ENCODE assay signal across 8 cellular contexts in genomic region chr3:139520028-139520737, GRCh38. TPM values are rescaled to one million over a fixed set of nuclear protein-coding genes. Genes with fewer than 3 reads are reported as not detected.
A peak's percentile ranks its signal among the peaks of the same experiment; 100 is the strongest.
DNase-seq lines count a peak whose midpoint lies in the region; ATAC-seq, FAIRE-seq and TF ChIP-seq lines count a peak whose summit lies in the region.

No MANE protein-coding gene starts in this region.

- no peak for FAIRE-seq in HepG2 (lab: Jason Lieb, UNC)

- H3K9me3 ChIP-seq in HepG2 (ENCODE audit: low read length) = no peaks in the 10 kb centered on the region

- H3K27ac ChIP-seq in HepG2 (ENCODE audit: extremely low read length, insufficient read depth, low read length) = no peak overlapping the region

- no peak overlapping the region for H2AFZ ChIP-seq in HepG2 (ENCODE audit: low read length)

- no peak overlapping the region for H3K4me2 ChIP-seq in HepG2 (ENCODE audit: low read depth, low read length)

- DNase-seq in Caki2 (ENCODE audit: low read depth) (peak; percentile 25), HepG2 (ENCODE audit: low spot score) (no peak), SKM-1 treated with dmso at 0.1 percent for 144 hours (lab: John Stamatoyannopoulos, UW; ENCODE audit: unreplicated experiment) (no peak), amniotic stem cell (lab: John Stamatoyannopoulos, UW) (no peak)
- peak; percentile 20 for DNase-seq in activated CD4-positive, alpha-beta memory T cell treated with anti-CD3 and anti-CD28 coated beads, Interleukin-2, amount 10 ng/mL, durations not matched to agents 7 days and 5 days

- H3K79me2 ChIP-seq in HepG2 (ENCODE audit: insufficient read depth, low read length) = no peaks in the 10 kb centered on the region

- intact Hi-C loops in HepG2 (cut with micrococcal nuclease; ENCODE audit: unreplicated experiment) = loop anchor here (1.0 kb wide), 1 partner anchor 93 kb away; no protein-coding TSS in a partner anchor

- no peaks in the 10 kb centered on the region for H3K27me3 Mint-ChIP-seq in activated CD4-positive, alpha-beta memory T cell treated with anti-CD3 and anti-CD28 coated beads, Interleukin-2, amount 10 ng/mL, durations not matched to agents 7 days and 5 days

- no TSS peak for BruUV-seq in HepG2 (replicated peaks; lab: Mats Ljungman, UMichigan)

- H3K4me1 ChIP-seq in HepG2 (ENCODE audit: insufficient read depth, low read length) = no peaks in the 10 kb centered on the region

- no peak overlapping the region for H3K27ac Mint-ChIP-seq in activated CD4-positive, alpha-beta memory T cell treated with anti-CD3 and anti-CD28 coated beads, Interleukin-2, amount 10 ng/mL, durations not matched to agents 7 days and 5 days

- in situ Hi-C loops in Caki2 (cut with HindIII; ENCODE audit: low pct_unique_long_range_greater_than_20kb, low sequenced_read_pairs) (no loop called here), HepG2 (cut with HindIII; ENCODE audit: extremely low pct_ligation_motif_present, low pct_unique_long_range_greater_than_20kb) (no loop called here)

- WGBS in HepG2 (ENCODE audit: low lambda C conversion rate) = 66% methylated on average over 3 of the region's 7 CpGs

- TF ChIP-seq RAD21 in HepG2 (CRISPR knock-in tag; IDR thresholded peaks at IDR 0.05) = no peak

- POLR2A ChIA-PET in activated CD4-positive, alpha-beta memory T cell treated with anti-CD3 and anti-CD28 coated beads, Interleukin-2, amount 10 ng/mL, durations not matched to agents 7 days and 5 days (lab: Charles Lee) = no interaction called here
- POLR2A ChIA-PET in HepG2 (lab: Yijun Ruan, JAX) = no interaction called here

- no peak for TF ChIP-seq POLR2A in HepG2 (IDR thresholded peaks at IDR 0.05; ENCODE audit: insufficient read depth in 1 of 2, low read depth in 2 of 2, low read length in 2 of 2)

- H3K9me3 Mint-ChIP-seq in activated CD4-positive, alpha-beta memory T cell treated with anti-CD3 and anti-CD28 coated beads, Interleukin-2, amount 10 ng/mL, durations not matched to agents 7 days and 5 days = no peaks in the 10 kb centered on the region

- no peak overlapping the region for H3K4me3 ChIP-seq in HepG2 (replicated peaks in 1 of 3; ENCODE audit: insufficient read depth in 1 of 3, low read depth in 2 of 3, low read length in 3 of 3)

- H3K36me3 ChIP-seq in HepG2 (replicated peaks in 1 of 2; ENCODE audit: control insufficient read depth in 1 of 2, insufficient read depth in 2 of 2, low read length in 2 of 2) = no peaks in the 10 kb centered on the region

- no peaks in the 10 kb centered on the region for H3K27me3 ChIP-seq in HepG2 (ENCODE audit: control insufficient read depth in 1 of 2, insufficient read depth in 2 of 2, low read length in 2 of 2)

- H3K9ac ChIP-seq in HepG2 (ENCODE audit: insufficient read depth, low read depth, low read length) = no peak overlapping the region

- H4K20me1 ChIP-seq in HepG2 (ENCODE audit: insufficient read depth, low read length) = no peaks in the 10 kb centered on the region

- ATAC-seq in HG02798 (IDR thresholded peaks at IDR 0.05; ENCODE audit: poor library complexity, unreplicated experiment) = peak; percentile 52
- ATAC-seq in HepG2 = peak; percentile 90
- ATAC-seq in GM21717 (IDR thresholded peaks at IDR 0.05; ENCODE audit: unreplicated experiment) = no peak
- no peak for ATAC-seq in HG02970 (IDR thresholded peaks at IDR 0.05; ENCODE audit: low FRiP score, unreplicated experiment)

- no peak overlapping the region for H3K4me3 Mint-ChIP-seq in activated CD4-positive, alpha-beta memory T cell treated with anti-CD3 and anti-CD28 coated beads, Interleukin-2, amount 10 ng/mL, durations not matched to agents 7 days and 5 days

- CTCF ChIA-PET in activated CD4-positive, alpha-beta memory T cell treated with anti-CD3 and anti-CD28 coated beads, Interleukin-2, amount 10 ng/mL, durations not matched to agents 7 days and 5 days (lab: Charles Lee) = interaction anchor here (0.6 to 2.2 kb wide), 2 partner anchors 81 to 92 kb away, joined by 3 to 4 read pairs; no protein-coding TSS in a partner anchor
- CTCF ChIA-PET in HepG2 (lab: Yijun Ruan, JAX; ENCODE audit: low intra/inter-chr PET ratio, low total read pairs) = interaction anchor here (1.5 kb wide), 1 partner anchor 92 kb away, joined by 6 read pairs; no protein-coding TSS in a partner anchor

- TF ChIP-seq EP300 in HepG2 (IDR thresholded peaks at IDR 0.05; ENCODE audit: low read depth in 2 of 2, low read length in 2 of 2) (no peak), HepG2 (CRISPR knock-in tag; IDR thresholded peaks at IDR 0.05; ENCODE audit: borderline replicate concordance) (no peak)

- TF ChIP-seq CTCF in HepG2 (CRISPR knock-in tag; IDR thresholded peaks at IDR 0.05) = peak; percentile 79

- no peaks in the 10 kb centered on the region for H3K4me1 Mint-ChIP-seq in activated CD4-positive, alpha-beta memory T cell treated with anti-CD3 and anti-CD28 coated beads, Interleukin-2, amount 10 ng/mL, durations not matched to agents 7 days and 5 days

- no peaks in the 10 kb centered on the region for H3K36me3 Mint-ChIP-seq in activated CD4-positive, alpha-beta memory T cell treated with anti-CD3 and anti-CD28 coated beads, Interleukin-2, amount 10 ng/mL, durations not matched to agents 7 days and 5 days (ENCODE audit: low read depth)

TF ChIP-seq in HepG2, 621 proteins besides CTCF, POLR2A, EP300 and RAD21 (continues in another document):
- TF ChIP-seq ZNF737 (CRISPR knock-in tag; IDR thresholded peaks at IDR 0.05; ENCODE audit: borderline replicate concordance) (no peak), ZNF143 (CRISPR knock-in tag; IDR thresholded peaks at IDR 0.05) (peak; percentile 27; the same call in 1 of the 2 replicates), MEIS2 (CRISPR knock-in tag; IDR thresholded peaks at IDR 0.05) (no peak), MYC (CRISPR knock-in tag; IDR thresholded peaks at IDR 0.05; ENCODE audit: borderline replicate concordance) (peak; percentile 49), ZNF891 (CRISPR knock-in tag; IDR thresholded peaks at IDR 0.05) (no peak), CREBL2 (CRISPR knock-in tag; IDR thresholded peaks at IDR 0.05; ENCODE audit: borderline replicate concordance) (no peak)

RNA-seq across cellular contexts. Expression of gene RBP1, which starts 19.4 kb away (rescaled TPM):
- total RNA-seq in Caki2 (2014; rRNA removed; shearing (Covaris generic); ENCODE audit: low replicate concordance) = 15.9 and 29.5 TPM in 2 replicates
- not detected for total RNA-seq in activated CD4-positive, alpha-beta memory T cell treated with anti-CD3 and anti-CD28 coated beads, Interleukin-2, amount 10 ng/mL, durations not matched to agents 7 days and 5 days
- total RNA-seq in HepG2 (2016; rRNA removed; fragmentation: Illumina TruSeq; extraction: Trizol) = 6.4 and 8.9 TPM in 2 replicates
- 3.8 and 9.5 TPM in 2 replicates for total RNA-seq in HepG2 (2016; cell fraction: cytosol; rRNA removed; fragmentation: Illumina TruSeq; extraction: Trizol; ENCODE audit: low read depth)
- 8.6 and 10.6 TPM in 2 replicates for total RNA-seq in HepG2 (2016; cell fraction: insoluble cytoplasmic fraction; rRNA removed; fragmentation: Illumina TruSeq; extraction: Trizol)
- total RNA-seq in HepG2 (2016; cell fraction: membrane; rRNA removed; fragmentation: Illumina TruSeq; extraction: Trizol) = 5.6 and 7.7 TPM in 2 replicates
- 3.0 and 4.3 TPM in 2 replicates for total RNA-seq in HepG2 (2016; cell fraction: nucleus; rRNA removed; fragmentation: Illumina TruSeq; extraction: Trizol)
- polyA plus RNA-seq in HepG2 (2011; rRNA removed) = 12.6 and 16.9 TPM in 2 replicates
- polyA plus RNA-seq in HepG2 (2011; cell fraction: cytosol; rRNA removed) = 19.5 and 23.3 TPM in 2 replicates
- polyA plus RNA-seq in HepG2 (2011; cell fraction: nucleus; rRNA removed) = 9.2 and 9.7 TPM in 2 replicates
- 3.9 and 9.2 TPM in 2 replicates for polyA plus RNA-seq in HepG2 (2012)
- 11.2 and 14.3 TPM in 2 replicates for polyA plus RNA-seq in HepG2 (2016; cell fraction: cytosol; fragmentation: Illumina TruSeq; extraction: Trizol; ENCODE audit: low read depth)
- 19.1 and 19.5 TPM in 2 replicates for polyA plus RNA-seq in HepG2 (2016; cell fraction: insoluble cytoplasmic fraction; fragmentation: Illumina TruSeq; extraction: Trizol; ENCODE audit: low read depth)
- polyA plus RNA-seq in HepG2 (2016; cell fraction: membrane; fragmentation: Illumina TruSeq; extraction: Trizol; ENCODE audit: low read depth) = 9.2 and 11.0 TPM in 2 replicates
- polyA plus RNA-seq in HepG2 (2016; cell fraction: nucleus; fragmentation: Illumina TruSeq; extraction: Trizol; ENCODE audit: insufficient read depth, low read depth) = 9.2 and 17.6 TPM in 2 replicates
- 12.3 TPM in 1 of 2 replicates, not detected in the other for polyA minus RNA-seq in HepG2 (2011; rRNA and poly(A)+ RNA removed; ENCODE audit: low replicate concordance)
- 1.9 and 4.5 TPM in 2 replicates for polyA minus RNA-seq in HepG2 (2011; cell fraction: cytosol; rRNA and poly(A)+ RNA removed)
- 3.9 and 6.0 TPM in 2 replicates for polyA minus RNA-seq in HepG2 (2011; cell fraction: nucleus; rRNA and poly(A)+ RNA removed)

RNA-seq across cellular contexts. Expression of gene RBP2, which starts 43.9 kb away (rescaled TPM):
- total RNA-seq in Caki2 (2014; rRNA removed; shearing (Covaris generic); ENCODE audit: low replicate concordance) = not detected in 2 replicates
- total RNA-seq in activated CD4-positive, alpha-beta memory T cell treated with anti-CD3 and anti-CD28 coated beads, Interleukin-2, amount 10 ng/mL, durations not matched to agents 7 days and 5 days = not detected
- 2.5 TPM in 2 replicates for total RNA-seq in HepG2 (2016; rRNA removed; fragmentation: Illumina TruSeq; extraction: Trizol)
- total RNA-seq in HepG2 (2016; cell fraction: cytosol; rRNA removed; fragmentation: Illumina TruSeq; extraction: Trizol; ENCODE audit: low read depth) = 1.1 and 1.7 TPM in 2 replicates
- 1.5 and 3.8 TPM in 2 replicates for total RNA-seq in HepG2 (2016; cell fraction: insoluble cytoplasmic fraction; rRNA removed; fragmentation: Illumina TruSeq; extraction: Trizol)
- 1.3 and 1.7 TPM in 2 replicates for total RNA-seq in HepG2 (2016; cell fraction: membrane; rRNA removed; fragmentation: Illumina TruSeq; extraction: Trizol)
- 1.4 and 1.9 TPM in 2 replicates for total RNA-seq in HepG2 (2016; cell fraction: nucleus; rRNA removed; fragmentation: Illumina TruSeq; extraction: Trizol)
- 0.17 TPM in 1 of 2 replicates, not detected in the other for polyA plus RNA-seq in HepG2 (2011; rRNA removed)
- 0.21 and 0.88 TPM in 2 replicates for polyA plus RNA-seq in HepG2 (2011; cell fraction: cytosol; rRNA removed)
- polyA plus RNA-seq in HepG2 (2011; cell fraction: nucleus; rRNA removed) = not detected in 2 replicates
- polyA plus RNA-seq in HepG2 (2012) = 0.53 and 1.5 TPM in 2 replicates
- 1.5 and 2.0 TPM in 2 replicates for polyA plus RNA-seq in HepG2 (2016; cell fraction: cytosol; fragmentation: Illumina TruSeq; extraction: Trizol; ENCODE audit: low read depth)
- polyA plus RNA-seq in HepG2 (2016; cell fraction: insoluble cytoplasmic fraction; fragmentation: Illumina TruSeq; extraction: Trizol; ENCODE audit: low read depth) = 4.0 and 5.3 TPM in 2 replicates
- polyA plus RNA-seq in HepG2 (2016; cell fraction: membrane; fragmentation: Illumina TruSeq; extraction: Trizol; ENCODE audit: low read depth) = 1.2 and 3.3 TPM in 2 replicates
- polyA plus RNA-seq in HepG2 (2016; cell fraction: nucleus; fragmentation: Illumina TruSeq; extraction: Trizol; ENCODE audit: insufficient read depth, low read depth) = 1.2 and 2.1 TPM in 2 replicates
- not detected in 2 replicates for polyA minus RNA-seq in HepG2 (2011; rRNA and poly(A)+ RNA removed; ENCODE audit: low replicate concordance)
- not detected in 2 replicates for polyA minus RNA-seq in HepG2 (2011; cell fraction: cytosol; rRNA and poly(A)+ RNA removed)
- polyA minus RNA-seq in HepG2 (2011; cell fraction: nucleus; rRNA and poly(A)+ RNA removed) = not detected in 2 replicates

Comparison
In these comparisons a context has a peak if more than half of its experiments do, and no peak if none do; other contexts are left out.
1. DNase-seq: peak in Caki2 (single experiment) and activated CD4-positive, alpha-beta memory T cell treated with anti-CD3 and anti-CD28 coated beads, Interleukin-2, amount 10 ng/mL, durations not matched to agents 7 days and 5 days (single experiment); none in HepG2 (single experiment), SKM-1 treated with dmso at 0.1 percent for 144 hours (single experiment) and amniotic stem cell (single experiment).
2. ATAC-seq: peak in HG02798 (single experiment) and HepG2 (single experiment); none in GM21717 (single experiment) and HG02970 (single experiment).